In the genomic region with DNA sequence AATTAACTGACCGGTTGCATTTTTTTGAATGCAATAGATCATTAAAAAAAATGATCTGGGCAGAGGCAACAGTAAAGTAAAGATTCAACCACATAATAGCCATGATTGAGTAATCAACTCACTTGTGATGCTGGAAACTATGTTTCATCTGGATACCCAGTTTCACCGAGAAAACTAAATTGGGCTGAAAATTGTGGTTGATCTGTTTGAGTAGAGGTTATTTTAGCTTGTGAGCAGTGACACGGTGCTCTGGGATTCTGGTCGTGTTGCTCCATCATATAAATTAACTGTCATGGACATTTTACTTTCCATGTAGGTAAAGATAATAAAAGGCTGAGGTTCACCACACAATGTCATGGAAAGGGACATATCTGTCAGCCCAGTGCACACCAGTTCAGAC, we compare ENCODE assay signal across 17 cellular contexts. TPM values are rescaled to one million over a fixed set of nuclear protein-coding genes. Genes with fewer than 3 reads are reported as not detected.
A peak's percentile ranks its signal among the peaks of the same experiment; 100 is the strongest.
DNase-seq lines count a peak whose midpoint lies in the region; ATAC-seq and TF ChIP-seq lines count a peak whose summit lies in the region.
"Had no signal": no experiment of that assay in that cellular context is flagged by ENCODE, and none has a peak within 500 bp of the region (broad histone marks: within the 10 kb centered on the region; RNA-seq: fewer than 3 reads in every experiment).

No MANE protein-coding gene starts in this region.

- no peaks in the 10 kb centered on the region for H3K27me3 Mint-ChIP-seq in CD8-positive, alpha-beta T cell (ENCODE audit: low read depth)
- no peaks in the 10 kb centered on the region for H3K27me3 Mint-ChIP-seq in activated naive CD8-positive, alpha-beta T cell treated with anti-CD3 and anti-CD28 coated beads, Interleukin-2, amount 10 ng/mL, durations not matched to agents 7 days and 5 days
- H3K27me3 Mint-ChIP-seq in type B pancreatic cell: no peaks in the 10 kb centered on the region

- CTCF ChIA-PET in CD8-positive, alpha-beta T cell (lab: Charles Lee): no interaction called here

- no peak overlapping the region for H3K4me3 ChIP-seq in CD8-positive, alpha-beta T cell (ENCODE audit: low read depth, low read length)
- H3K4me3 ChIP-seq in vagina: no peak overlapping the region
- H3K4me3 ChIP-seq: ascending aorta, left lung, sigmoid colon, upper lobe of right lung had no signal

- no peak for TF ChIP-seq CTCF in CD8-positive, alpha-beta T cell (IDR thresholded peaks at IDR 0.05)
- no peak for TF ChIP-seq CTCF in vagina (IDR thresholded peaks at IDR 0.05)
- TF ChIP-seq CTCF in type B pancreatic cell (conservative IDR thresholded peaks at IDR 0.05): no peak

- peaks cover 60% of the 10 kb centered on the region for H3K4me1 Mint-ChIP-seq in CD8-positive, alpha-beta T cell (ENCODE audit: low read depth)
- peaks cover 40% of the 10 kb centered on the region for H3K4me1 Mint-ChIP-seq in activated naive CD8-positive, alpha-beta T cell treated with anti-CD3 and anti-CD28 coated beads, Interleukin-2, amount 10 ng/mL, durations not matched to agents 7 days and 5 days
- H3K4me1 Mint-ChIP-seq in type B pancreatic cell (ENCODE audit: unreplicated experiment): no peaks in the 10 kb centered on the region
- H3K4me1 Mint-ChIP-seq: CD14-positive monocyte had no signal

- H3K9me3 ChIP-seq in CD8-positive, alpha-beta T cell (ENCODE audit: low read length): no peaks in the 10 kb centered on the region
- no peaks in the 10 kb centered on the region for H3K9me3 ChIP-seq in vagina
- H3K9me3 ChIP-seq: ascending aorta, left lung, sigmoid colon, upper lobe of right lung had no signal

- no peaks in the 10 kb centered on the region for H3K36me3 ChIP-seq in CD8-positive, alpha-beta T cell (ENCODE audit: insufficient read depth, low read length)
- no peaks in the 10 kb centered on the region for H3K36me3 ChIP-seq in vagina
- H3K36me3 ChIP-seq: ascending aorta, left lung, sigmoid colon, upper lobe of right lung had no signal

- POLR2A ChIA-PET in CD8-positive, alpha-beta T cell (lab: Charles Lee): interaction anchor here (0.6 to 0.9 kb wide), 3 partner anchors 9 to 46 kb away, joined by 3 to 5 read pairs (median 4); no protein-coding TSS in a partner anchor
- POLR2A ChIA-PET in activated naive CD8-positive, alpha-beta T cell treated with anti-CD3 and anti-CD28 coated beads, Interleukin-2, amount 10 ng/mL, durations not matched to agents 7 days and 5 days (lab: Charles Lee): no interaction called here

- TF ChIP-seq POLR2A in vagina (IDR thresholded peaks at IDR 0.05): no peak

- peak; percentile 21 to 46 for ATAC-seq in activated CD4-positive, CD25-positive, alpha-beta regulatory T cell treated with anti-CD3 and anti-CD28 coated beads, Interleukin-2, amount 50 U/mL, for 24 hours
- no peak for ATAC-seq in CD8-positive, alpha-beta T cell
- peak; percentile 28 for ATAC-seq in HG03442 (IDR thresholded peaks at IDR 0.05; ENCODE audit: unreplicated experiment)
- no peak for ATAC-seq in activated naive CD8-positive, alpha-beta T cell treated with anti-CD3 and anti-CD28 coated beads, Interleukin-2, amount 10 ng/mL, durations not matched to agents 7 days and 5 days (ENCODE audit: low read depth)
- ATAC-seq in Right ventricle myocardium superior (ENCODE audit: poor library complexity): no peak
- ATAC-seq: left lung, upper lobe of right lung had no signal

- peaks cover 12% of the 10 kb centered on the region for H3K4me1 ChIP-seq in CD8-positive, alpha-beta T cell (ENCODE audit: insufficient read depth, low read length)
- no peaks in the 10 kb centered on the region for H3K4me1 ChIP-seq in vagina
- H3K4me1 ChIP-seq: ascending aorta, left lung, upper lobe of right lung had no signal

- H3K4me3 Mint-ChIP-seq in CD8-positive, alpha-beta T cell: no peak overlapping the region
- no peak overlapping the region for H3K4me3 Mint-ChIP-seq in activated naive CD8-positive, alpha-beta T cell treated with anti-CD3 and anti-CD28 coated beads, Interleukin-2, amount 10 ng/mL, durations not matched to agents 7 days and 5 days
- no peak overlapping the region for H3K4me3 Mint-ChIP-seq in type B pancreatic cell
- H3K4me3 Mint-ChIP-seq: CD14-positive monocyte had no signal

- no peak for DNase-seq in activated CD4-positive, CD25-positive, alpha-beta regulatory T cell treated with anti-CD3 and anti-CD28 coated beads, Interleukin-2, amount 50 U/mL, for 72 hours
- no peak for DNase-seq in CD8-positive, alpha-beta T cell
- DNase-seq in activated naive CD8-positive, alpha-beta T cell treated with anti-CD3 and anti-CD28 coated beads, Interleukin-2, amount 10 ng/mL, durations not matched to agents 7 days and 5 days: no peak
- no peak for DNase-seq in vagina (ENCODE audit: extremely low spot score in 2 of 2)
- no peak for DNase-seq in type B pancreatic cell (ENCODE audit: extremely low spot score, unreplicated experiment)
- DNase-seq in Right ventricle myocardium superior: no peak
- DNase-seq: KG1, left lung, NCI-H82, sigmoid colon, upper lobe of right lung had no signal

- H3K27ac Mint-ChIP-seq in CD8-positive, alpha-beta T cell: peak overlapping the region; percentile 37
- peak overlapping the region; percentile 8 for H3K27ac Mint-ChIP-seq in activated naive CD8-positive, alpha-beta T cell treated with anti-CD3 and anti-CD28 coated beads, Interleukin-2, amount 10 ng/mL, durations not matched to agents 7 days and 5 days
- no peak overlapping the region for H3K27ac Mint-ChIP-seq in type B pancreatic cell
- H3K27ac Mint-ChIP-seq: CD14-positive monocyte had no signal

- no peaks in the 10 kb centered on the region for H3K27me3 ChIP-seq in CD8-positive, alpha-beta T cell (ENCODE audit: insufficient read depth, low read length)
- no peaks in the 10 kb centered on the region for H3K27me3 ChIP-seq in vagina
- H3K27me3 ChIP-seq: ascending aorta, foreskin keratinocyte, left lung, sigmoid colon, upper lobe of right lung had no signal

- intact Hi-C loops in CD8-positive, alpha-beta T cell (cut with DNase I, micrococcal nuclease): loop anchor here in 1 of 2 experiments (1.0 kb wide), 1 partner anchor 8 kb away; no protein-coding TSS in a partner anchor
- intact Hi-C loops in vagina (cut with DNase I): no loop called here
- intact Hi-C loops in Right ventricle myocardium superior (cut with DNase I): no loop called here

- H3K9me3 Mint-ChIP-seq in CD8-positive, alpha-beta T cell: peaks cover 4% of the 10 kb centered on the region
- H3K9me3 Mint-ChIP-seq in activated naive CD8-positive, alpha-beta T cell treated with anti-CD3 and anti-CD28 coated beads, Interleukin-2, amount 10 ng/mL, durations not matched to agents 7 days and 5 days: peaks cover 13% of the 10 kb centered on the region
- no peaks in the 10 kb centered on the region for H3K9me3 Mint-ChIP-seq in type B pancreatic cell

- peaks cover 42% of the 10 kb centered on the region for H3K36me3 Mint-ChIP-seq in CD8-positive, alpha-beta T cell
- peaks cover 58% of the 10 kb centered on the region for H3K36me3 Mint-ChIP-seq in activated naive CD8-positive, alpha-beta T cell treated with anti-CD3 and anti-CD28 coated beads, Interleukin-2, amount 10 ng/mL, durations not matched to agents 7 days and 5 days
- no peaks in the 10 kb centered on the region for H3K36me3 Mint-ChIP-seq in type B pancreatic cell
- H3K36me3 Mint-ChIP-seq: CD14-positive monocyte had no signal

- no peak overlapping the region for H3K27ac ChIP-seq in CD8-positive, alpha-beta T cell (ENCODE audit: low read depth, low read length)
- H3K27ac ChIP-seq in vagina: no peak overlapping the region
- H3K27ac ChIP-seq: ascending aorta, foreskin keratinocyte, left lung, sigmoid colon, upper lobe of right lung, VCaP had no signal

RNA-seq across cellular contexts. Expression of a gene that starts 58.7 kb away (rescaled TPM):
- total RNA-seq in CD8-positive, alpha-beta T cell: 10 to 100 TPM; 20.1 TPM
- total RNA-seq in activated naive CD8-positive, alpha-beta T cell treated with anti-CD3 and anti-CD28 coated beads, Interleukin-2, amount 10 ng/mL, durations not matched to agents 7 days and 5 days: 10 to 100 TPM; 46.4 to 50.9 TPM
- total RNA-seq in vagina (6.4 TPM), type B pancreatic cell (ENCODE audit: low replicate concordance) (0.59 and 0.92 TPM in 2 replicates), Right ventricle myocardium superior (0.94 TPM)

Comparison
In these comparisons a context has a peak if more than half of its experiments do, and no peak if none do; other contexts are left out.
1. ATAC-seq: peak in activated CD4-positive, CD25-positive, alpha-beta regulatory T cell treated with anti-CD3 and anti-CD28 coated beads, Interleukin-2, amount 50 U/mL, for 24 hours (2 of 2) and HG03442 (single experiment); none in CD8-positive, alpha-beta T cell (single experiment), activated naive CD8-positive, alpha-beta T cell treated with anti-CD3 and anti-CD28 coated beads, Interleukin-2, amount 10 ng/mL, durations not matched to agents 7 days and 5 days (single experiment) and Right ventricle myocardium superior (single experiment).